1 cellular context compared by ENCODE assay signal in genomic region chr5:25345240-25345771, GRCh38.
TF ChIP-seq lines count a peak whose summit lies in the region.

No MANE protein-coding gene starts in this region.

TF ChIP-seq in SK-N-SH, 30 proteins besides CTCF, POLR2A, EP300 and RAD21 (continued from another document):
- no peak for TF ChIP-seq REST (IDR thresholded peaks at IDR 0.05; ENCODE audit: low read depth, low read length)
- TF ChIP-seq RXRA (IDR thresholded peaks at IDR 0.05; ENCODE audit: borderline replicate concordance, low read depth) = no peak
- TF ChIP-seq PBX3 (IDR thresholded peaks at IDR 0.05) = no peak
- TF ChIP-seq GATA2 (CRISPR knock-in tag; IDR thresholded peaks at IDR 0.05) = no peak
- no peak for TF ChIP-seq FOSL2 (IDR thresholded peaks at IDR 0.05; ENCODE audit: borderline replicate concordance, low read depth)
